Comparison of ENCODE assay signal across 30 cellular contexts in genomic region chr13:106233336-106233735, GRCh38.
"Had no signal": no experiment of that assay in that cellular context is flagged by ENCODE, and none has a peak within 500 bp of the region (broad histone marks: within the 10 kb centered on the region; RNA-seq: fewer than 3 reads in every experiment).

No MANE protein-coding gene starts in this region.

- H3K4me2 ChIP-seq: neural progenitor cell, smooth muscle cell had no signal

- H3K27ac ChIP-seq: left lung, lower lobe of right lung, neural progenitor cell, neutrophil, parathyroid adenoma, psoas muscle, right lobe of liver, stomach, testis, thyroid gland, transverse colon, upper lobe of left lung, vagina had no signal

- H3K9ac ChIP-seq: neural progenitor cell, parathyroid adenoma had no signal

- DNase-seq: immature natural killer cell; kidney; left colon; left lung; lower lobe of right lung; mammary epithelial cell; mesenchymal stem cell; naive B cell; natural killer cell; nephron progenitor cell; occipital lobe; psoas muscle; right lobe of liver; stimulated activated CD4-positive, alpha-beta T cell treated with anti-CD3 and anti-CD28 coated beads, Interleukin-1b, Interleukin-23, amount 100 ng/mL, for 48 hours; stimulated activated CD4-positive, alpha-beta T cell treated with anti-CD3 and anti-CD28 coated beads, Interleukin-2, amount 100 ng/mL, for 48 hours; stimulated activated CD4-positive, alpha-beta T cell treated with anti-CD3 and anti-CD28 coated beads, Interleukin-4, amount 100 ng/mL, for 4 hours; stimulated activated CD8-positive, alpha-beta memory T cell treated with anti-CD3 and anti-CD28 coated beads, Interleukin-4, amount 100 ng/mL, for 48 hours; stimulated activated naive CD8-positive, alpha-beta T cell treated with anti-CD3 and anti-CD28 coated beads, Interleukin-15, Interleukin-2, amounts not matched to agents 100 U/mL and 50 U/mL, for 24 hours; stomach; testis; transverse colon; upper lobe of left lung had no signal

- H3K9me3 Mint-ChIP-seq: stimulated activated memory B cell treated with anti-CD40 and anti-IgM and Interleukin-4, amounts not matched to agents 10 μg/mL and 1 μg/mL and 100 μg/mL, for 72 hours had no signal

- H3K4me3 ChIP-seq: left lung, lower lobe of right lung, neural progenitor cell, psoas muscle, right lobe of liver, smooth muscle cell, stomach, testis, thyroid gland, transverse colon, upper lobe of left lung, vagina had no signal

- FAIRE-seq: islet of Langerhans, kidney had no signal

- ATAC-seq: left colon; natural killer cell; psoas muscle; right lobe of liver; stimulated activated memory B cell treated with anti-CD40 and anti-IgM and Interleukin-4, amounts not matched to agents 10 μg/mL and 1 μg/mL and 100 μg/mL, for 72 hours; stimulated activated naive CD8-positive, alpha-beta T cell treated with anti-CD3 and anti-CD28 coated beads, Interleukin-15, Interleukin-2, amounts not matched to agents 100 U/mL and 50 U/mL, for 24 hours had no signal

- H2AFZ ChIP-seq: neural progenitor cell, parathyroid adenoma had no signal

- H3K4me1 ChIP-seq: left lung, lower lobe of right lung, neural progenitor cell, parathyroid adenoma, psoas muscle, right lobe of liver, testis, transverse colon, upper lobe of left lung, vagina had no signal

- H3K27me3 ChIP-seq: left lung, neural progenitor cell, neutrophil, right lobe of liver, stomach, testis, thyroid gland, transverse colon, upper lobe of left lung, vagina had no signal

- H3K27me3 Mint-ChIP-seq: naive B cell; stimulated activated memory B cell treated with anti-CD40 and anti-IgM and Interleukin-4, amounts not matched to agents 10 μg/mL and 1 μg/mL and 100 μg/mL, for 72 hours had no signal

- H3K4me3 Mint-ChIP-seq: immature natural killer cell; naive B cell; natural killer cell; nephron progenitor cell; neural progenitor cell; stimulated activated memory B cell treated with anti-CD40 and anti-IgM and Interleukin-4, amounts not matched to agents 10 μg/mL and 1 μg/mL and 100 μg/mL, for 72 hours had no signal

- H3K27ac Mint-ChIP-seq: immature natural killer cell; naive B cell; natural killer cell; nephron progenitor cell; neural progenitor cell; stimulated activated memory B cell treated with anti-CD40 and anti-IgM and Interleukin-4, amounts not matched to agents 10 μg/mL and 1 μg/mL and 100 μg/mL, for 72 hours had no signal

- H3K4me1 Mint-ChIP-seq: immature natural killer cell; naive B cell; natural killer cell; nephron progenitor cell; stimulated activated memory B cell treated with anti-CD40 and anti-IgM and Interleukin-4, amounts not matched to agents 10 μg/mL and 1 μg/mL and 100 μg/mL, for 72 hours had no signal

- H3K9me3 ChIP-seq: left lung, lower lobe of right lung, neutrophil, psoas muscle, right lobe of liver, stomach, testis, thyroid gland, transverse colon, upper lobe of left lung, vagina had no signal

- H3K36me3 ChIP-seq: left lung, lower lobe of right lung, neural progenitor cell, neutrophil, right lobe of liver, stomach, thyroid gland, transverse colon, upper lobe of left lung, vagina had no signal

- H3K79me2 ChIP-seq: parathyroid adenoma had no signal

- H3K36me3 Mint-ChIP-seq: immature natural killer cell; naive B cell; natural killer cell; neural progenitor cell; stimulated activated memory B cell treated with anti-CD40 and anti-IgM and Interleukin-4, amounts not matched to agents 10 μg/mL and 1 μg/mL and 100 μg/mL, for 72 hours had no signal
